In genomic region chr14:54893151-54893760, GRCh38 we compare ENCODE assay signal across 8 cellular contexts. TPM values are rescaled to one million over a fixed set of nuclear protein-coding genes. Genes with fewer than 3 reads are reported as not detected.
DNase-seq lines count a peak whose midpoint lies in the region; ATAC-seq, FAIRE-seq and TF ChIP-seq lines count a peak whose summit lies in the region.

No MANE protein-coding gene starts in this region.

- TF ChIP-seq EP300 in A549 (IDR thresholded peaks at IDR 0.05), result no peak

- H4K20me1 ChIP-seq in SU-DHL-6 (ENCODE audit: low read depth, low read length), result no peaks in the 10 kb centered on the region

- CTCF ChIA-PET in A549 (lab: Yijun Ruan, JAX), result interaction anchor here (1.1 to 3.0 kb wide), 6 partner anchors 11 to 85 kb away, joined by 3 to 14 read pairs (median 4); no protein-coding TSS in a partner anchor

- peak; percentile 56 to 64 for DNase-seq in A549 (ENCODE audit: low read depth in 1 of 2, low spot score in 1 of 2)
- DNase-seq in EH (ENCODE audit: low read depth), result peak; percentile 67
- peak; percentile 87 for DNase-seq in epithelial cell of esophagus (ENCODE audit: low read depth)
- no peak for DNase-seq in natural killer cell treated with Interleukin-12 subunit alpha and Interleukin-12 subunit beta and Interleukin-15 and Interleukin-18, amount 100 ng/mL, for 72 hours (ENCODE audit: low spot score)
- no peak for DNase-seq in middle frontal gyrus (ENCODE audit: extremely low spot score, low spot score)

- TF ChIP-seq POLR2A in A549 (IDR thresholded peaks at IDR 0.05; ENCODE audit: low read length), result no peak

- FAIRE-seq in A549 (lab: Jason Lieb, UNC), result peak; percentile 76

- H3K36me3 Mint-ChIP-seq in natural killer cell treated with Interleukin-12 subunit alpha and Interleukin-12 subunit beta and Interleukin-15 and Interleukin-18, amount 100 ng/mL, for 72 hours, result no peaks in the 10 kb centered on the region

- peak; percentile 36 to 47; a peak in 4 of 5 replicates for TF ChIP-seq RAD21 in A549 (conservative IDR thresholded peaks at IDR 0.05 in 1 of 2, IDR thresholded peaks at IDR 0.05 in 1 of 2)

- no peaks in the 10 kb centered on the region for H3K27me3 ChIP-seq in SU-DHL-6 (ENCODE audit: low read length)

- no peak overlapping the region for H3K27ac Mint-ChIP-seq in natural killer cell treated with Interleukin-12 subunit alpha and Interleukin-12 subunit beta and Interleukin-15 and Interleukin-18, amount 100 ng/mL, for 72 hours

- WGBS in A549 (ENCODE audit: missing lambda C conversion rate), result 31% methylated on average over 3 of the region's 3 CpGs

- H3K4me1 Mint-ChIP-seq in natural killer cell treated with Interleukin-12 subunit alpha and Interleukin-12 subunit beta and Interleukin-15 and Interleukin-18, amount 100 ng/mL, for 72 hours (ENCODE audit: low read depth in 2 of 2), result peaks cover 62% of the 10 kb centered on the region in 2 donors

- H3K27me3 Mint-ChIP-seq in natural killer cell treated with Interleukin-12 subunit alpha and Interleukin-12 subunit beta and Interleukin-15 and Interleukin-18, amount 100 ng/mL, for 72 hours, result no peaks in the 10 kb centered on the region

- H3F3A ChIP-seq in SU-DHL-6 (ENCODE audit: insufficient read depth), result no peaks in the 10 kb centered on the region

- POLR2A ChIA-PET in A549 (lab: Yijun Ruan, JAX), result no interaction called here

- H3K27ac ChIP-seq in A549 (no peak overlapping the region), SU-DHL-6 (ENCODE audit: low read depth, low read length) (no peak overlapping the region)

- H3K4me3 Mint-ChIP-seq in natural killer cell treated with Interleukin-12 subunit alpha and Interleukin-12 subunit beta and Interleukin-15 and Interleukin-18, amount 100 ng/mL, for 72 hours, result peak overlapping the region; percentile 16

- ATAC-seq in A549 (peak; percentile 68 to 85; a peak in 4 of 6 replicates), GM21737 (IDR thresholded peaks at IDR 0.05; ENCODE audit: unreplicated experiment) (no peak)
- ATAC-seq in natural killer cell treated with Interleukin-12 subunit alpha and Interleukin-12 subunit beta and Interleukin-15 and Interleukin-18, amount 100 ng/mL, for 72 hours, result peak; percentile 59 to 84

- H2AFZ ChIP-seq in SU-DHL-6 (ENCODE audit: low read depth, low read length, severe bottlenecking), result no peak overlapping the region

- no peaks in the 10 kb centered on the region for H3K36me3 ChIP-seq in SU-DHL-6 (ENCODE audit: low read length)

- H3K4me2 ChIP-seq in A549, result no peak overlapping the region
- H3K4me2 ChIP-seq in SU-DHL-6 (ENCODE audit: low read depth, low read length, poor library complexity, severe bottlenecking), result no peak overlapping the region

- no peaks in the 10 kb centered on the region for H3K9me2 ChIP-seq in SU-DHL-6 (replicated peaks; ENCODE audit: insufficient read depth, low read length)

- H3K4me3 ChIP-seq in A549 (no peak overlapping the region), SU-DHL-6 (ENCODE audit: insufficient read depth, low read length, poor library complexity, severe bottlenecking) (no peak overlapping the region), epithelial cell of esophagus (ENCODE audit: low read length) (no peak overlapping the region)

- H3K4me1 ChIP-seq in A549, result no peaks in the 10 kb centered on the region

- TF ChIP-seq CTCF in A549 (IDR thresholded peaks at IDR 0.05) (peak; percentile 64), LNCAP (IDR thresholded peaks at IDR 0.05) (peak; percentile 82), SU-DHL-6 (IDR thresholded peaks at IDR 0.05; ENCODE audit: insufficient read depth, low read length, poor library complexity, severe bottlenecking) (peak; percentile 60), epithelial cell of esophagus (IDR thresholded peaks at IDR 0.05; ENCODE audit: insufficient read depth, low read depth, low read length, missing control alignments) (peak; percentile 82)

- H3K9ac ChIP-seq in SU-DHL-6 (ENCODE audit: low read length), result no peak overlapping the region

- H3K9me3 ChIP-seq in A549, result no peaks in the 10 kb centered on the region
- H3K9me3 ChIP-seq in SU-DHL-6 (ENCODE audit: insufficient read depth, low read length), result no peaks in the 10 kb centered on the region

- H3K9me3 Mint-ChIP-seq in natural killer cell treated with Interleukin-12 subunit alpha and Interleukin-12 subunit beta and Interleukin-15 and Interleukin-18, amount 100 ng/mL, for 72 hours, result no peaks in the 10 kb centered on the region

- H3K79me2 ChIP-seq in SU-DHL-6 (ENCODE audit: insufficient read depth, low read length), result 0 out of 2 replicates have a peak, but pooled peaks cover 3% of the 10 kb centered on the region

TF ChIP-seq in A549, 52 proteins besides CTCF, POLR2A, EP300 and RAD21:
- no peak for TF ChIP-seq HOXB13 (CRISPR knock-in tag; IDR thresholded peaks at IDR 0.05; ENCODE audit: low read depth)
- TF ChIP-seq SMC3 (IDR thresholded peaks at IDR 0.05), result peak; percentile 62

RNA-seq across cellular contexts. Expression of gene GCH1, which starts 9.4 kb away (rescaled TPM):
- 4.4 and 5.0 TPM in 2 replicates for polyA plus RNA-seq in A549 (2011; rRNA removed)
- 1.5 and 2.1 TPM in 2 replicates for polyA plus RNA-seq in A549 (2012; cell fraction: cytosol; rRNA removed)
- polyA plus RNA-seq in A549 (2012; cell fraction: nucleus; rRNA removed), result 1.8 TPM in 2 replicates
- 2.9 to 3.0 TPM (median 3.0 TPM) in 3 replicates for polyA plus RNA-seq in A549 (2017; fragmentation: RNase III; extraction: RNeasy Plus Mini Kit Qiagen cat#74134 plus additional on column Dnase treatment)
- 3.6 and 7.2 TPM in 2 replicates for polyA minus RNA-seq in A549 (2011; rRNA and poly(A)+ RNA removed)
- 100 to 1,000 TPM; 131 to 382 TPM for total RNA-seq in natural killer cell treated with Interleukin-12 subunit alpha and Interleukin-12 subunit beta and Interleukin-15 and Interleukin-18, amount 100 ng/mL, for 72 hours

Comparison
In these comparisons a context has a peak if more than half of its experiments do, and no peak if none do; other contexts are left out.
1. DNase-seq: peak in A549 (2 of 2), EH (single experiment) and epithelial cell of esophagus (single experiment); none in natural killer cell treated with Interleukin-12 subunit alpha and Interleukin-12 subunit beta and Interleukin-15 and Interleukin-18, amount 100 ng/mL, for 72 hours (single experiment) and middle frontal gyrus (single experiment).
2. Peak in every context shown above with its lines, with median percentiles within 50 percentile points of each other: CTCF ChIP-seq.